In genomic region chr22:37517826-37518450, GRCh38 we compare ENCODE assay signal across 9 cellular contexts. TPM values are rescaled to one million over a fixed set of nuclear protein-coding genes. Genes with fewer than 3 reads are reported as not detected.
DNase-seq lines count a peak whose midpoint lies in the region; ATAC-seq and TF ChIP-seq lines count a peak whose summit lies in the region.
"Had no signal": no experiment of that assay in that cellular context is flagged by ENCODE, and none has a peak within 500 bp of the region (broad histone marks: within the 10 kb centered on the region; RNA-seq: fewer than 3 reads in every experiment).

No MANE protein-coding gene starts in this region.

- H3K4me1 Mint-ChIP-seq in activated naive CD4-positive, alpha-beta T cell treated with anti-CD3 and anti-CD28 coated beads, Interleukin-2, amount 50 U/mL, for 24 hours = peaks cover 8% of the 10 kb centered on the region

- peaks cover 7% of the 10 kb centered on the region for H3K36me3 ChIP-seq in mesodermal cell (ENCODE audit: control insufficient read depth, insufficient read depth, low read length)
- no peaks in the 10 kb centered on the region for H3K36me3 ChIP-seq in transverse colon
- H3K36me3 ChIP-seq: BLaER1 had no signal

- peaks cover 22% of the 10 kb centered on the region for H3K27me3 ChIP-seq in transverse colon

- H3K9me3 Mint-ChIP-seq in activated naive CD4-positive, alpha-beta T cell treated with anti-CD3 and anti-CD28 coated beads, Interleukin-2, amount 50 U/mL, for 24 hours = no peaks in the 10 kb centered on the region
- no peaks in the 10 kb centered on the region for H3K9me3 Mint-ChIP-seq in activated naive CD4-positive, alpha-beta T cell treated with anti-CD3 and anti-CD28 coated beads, Interleukin-2, amount 50 U/mL, for 72 hours

- H3K27me3 Mint-ChIP-seq in activated naive CD4-positive, alpha-beta T cell treated with anti-CD3 and anti-CD28 coated beads, Interleukin-2, amount 50 U/mL, for 24 hours = peaks cover 18% of the 10 kb centered on the region

- H3K4me1 ChIP-seq in mesodermal cell (ENCODE audit: control insufficient read depth, insufficient read depth, low read length, poor library complexity, severe bottlenecking) (peaks cover 11% of the 10 kb centered on the region), transverse colon (peaks cover 7 to 34% (median 25%) of the 10 kb centered on the region in 4 donors)

- no peak overlapping the region for H3K27ac Mint-ChIP-seq in activated naive CD4-positive, alpha-beta T cell treated with anti-CD3 and anti-CD28 coated beads, Interleukin-2, amount 50 U/mL, for 24 hours
- no peak overlapping the region for H3K27ac Mint-ChIP-seq in activated naive CD4-positive, alpha-beta T cell treated with anti-CD3 and anti-CD28 coated beads, Interleukin-2, amount 50 U/mL, for 72 hours

- peak overlapping the region; percentile 85 for H3K4me3 Mint-ChIP-seq in activated naive CD4-positive, alpha-beta T cell treated with anti-CD3 and anti-CD28 coated beads, Interleukin-2, amount 50 U/mL, for 24 hours

- H3K27ac ChIP-seq in mesodermal cell (ENCODE audit: low read depth, low read length, severe bottlenecking) (no peak overlapping the region), transverse colon (peak overlapping the region; percentile 63 to 89 (median 86))
- H3K27ac ChIP-seq: BLaER1 had no signal

- TF ChIP-seq EP300 in transverse colon (IDR thresholded peaks at IDR 0.05; ENCODE audit: low read depth) = no peak

- no peaks in the 10 kb centered on the region for H3K36me3 Mint-ChIP-seq in activated naive CD4-positive, alpha-beta T cell treated with anti-CD3 and anti-CD28 coated beads, Interleukin-2, amount 50 U/mL, for 24 hours
- peaks cover 0 to 4% of the 10 kb centered on the region in 2 donors for H3K36me3 Mint-ChIP-seq in activated naive CD4-positive, alpha-beta T cell treated with anti-CD3 and anti-CD28 coated beads, Interleukin-2, amount 50 U/mL, for 72 hours

- H3K9me3 ChIP-seq in mesodermal cell (ENCODE audit: control insufficient read depth, low read length) (no peaks in the 10 kb centered on the region), transverse colon (no peaks in the 10 kb centered on the region)
- H3K9me3 ChIP-seq: BLaER1 had no signal

- in situ Hi-C loops in transverse colon (cut with MboI; ENCODE audit: low pct_ligation_motif_present in 1 of 4, low pct_unique_long_range_greater_than_20kb in 1 of 4, low sequenced_read_pairs in 3 of 4) = no loop called here

- TF ChIP-seq CTCF in choroid plexus epithelial cell (conservative IDR thresholded peaks at IDR 0.05; ENCODE audit: low read depth, low read length) (no peak), transverse colon (IDR thresholded peaks at IDR 0.05) (no peak)

- no peak for ATAC-seq in activated naive CD4-positive, alpha-beta T cell treated with anti-CD3 and anti-CD28 coated beads, Interleukin-2, amount 50 U/mL, for 72 hours
- no peak for ATAC-seq in GM18868 (IDR thresholded peaks at IDR 0.05; ENCODE audit: unreplicated experiment)

- H3K4me3 ChIP-seq in choroid plexus epithelial cell (ENCODE audit: low read depth, low read length) (peak overlapping the region; percentile 68), mesodermal cell (ENCODE audit: extremely low read depth, insufficient read depth, low read length, poor library complexity, severe bottlenecking) (peak overlapping the region; percentile 57), transverse colon (peak overlapping the region; percentile 62 to 74 (median 72))

- 85 to 95% methylated on average over 12 to 13 of the region's 15 CpGs for WGBS in mesodermal cell (ENCODE audit: insufficient coverage in 2 of 2), 2 experiments
- WGBS in transverse colon (ENCODE audit: low coverage in 1 of 2), 2 donors = 75 to 88% methylated on average over 2 to 15 of the region's 15 CpGs

- DNase-seq in activated naive CD4-positive, alpha-beta T cell treated with anti-CD3 and anti-CD28 coated beads, Interleukin-2, amount 50 U/mL, for 72 hours (ENCODE audit: low spot score in 2 of 2) = no peak
- no peak for DNase-seq in choroid plexus epithelial cell (ENCODE audit: low read depth)
- no peak for DNase-seq in transverse colon
- no peak for DNase-seq in NCI-H187 (lab: John Stamatoyannopoulos, UW)
- DNase-seq in medulla oblongata (ENCODE audit: extremely low spot score) = no peak

- TF ChIP-seq POLR2A in transverse colon (IDR thresholded peaks at IDR 0.05) = no peak

- intact Hi-C loops in transverse colon (cut with DNase I; ENCODE audit: low total_unique reads) = no loop called here

RNA-seq across cellular contexts. Expression of gene CARD10, which starts 1.3 kb away (rescaled TPM):
- under 1 TPM; 0.09 to 0.51 TPM for total RNA-seq in activated naive CD4-positive, alpha-beta T cell treated with anti-CD3 and anti-CD28 coated beads, Interleukin-2, amount 50 U/mL, for 72 hours
- 9.3 TPM for polyA plus RNA-seq in mesodermal cell (2013, experiment 1 of 2)
- polyA plus RNA-seq in mesodermal cell (2013, experiment 2 of 2) = 7.5 TPM
- 100 to 1,000 TPM in 1 of 4 donors, 10 to 100 TPM in 3; 46.3 to 166 (median 60.9) TPM for total RNA-seq in transverse colon

RNA-seq across cellular contexts. Expression of gene MFNG, which starts 31.8 kb away (rescaled TPM):
- 100 to 1,000 TPM in 1 of 2 donors, 10 to 100 TPM in 1; 88.7 to 169 TPM for total RNA-seq in activated naive CD4-positive, alpha-beta T cell treated with anti-CD3 and anti-CD28 coated beads, Interleukin-2, amount 50 U/mL, for 72 hours
- 1.4 TPM for polyA plus RNA-seq in mesodermal cell (2013, experiment 1 of 2)
- polyA plus RNA-seq in mesodermal cell (2013, experiment 2 of 2) = 0.76 TPM
- total RNA-seq in transverse colon = 10 to 100 TPM in 3 of 4 donors, 1 to 10 TPM in 1; 2.8 to 26.4 (median 15.7) TPM

RNA-seq across cellular contexts. Expression of gene CDC42EP1, which starts 42.3 kb away (rescaled TPM):
- total RNA-seq in activated naive CD4-positive, alpha-beta T cell treated with anti-CD3 and anti-CD28 coated beads, Interleukin-2, amount 50 U/mL, for 72 hours = 1 to 10 TPM in 1 of 2 donors, under 1 TPM in 1; 0.09 to 1.9 TPM
- 82.1 TPM for polyA plus RNA-seq in mesodermal cell (2013, experiment 1 of 2)
- polyA plus RNA-seq in mesodermal cell (2013, experiment 2 of 2) = 64.8 TPM
- total RNA-seq in transverse colon = 10 to 100 TPM; 27.3 to 52.9 (median 28.9) TPM

Comparison
In these comparisons a context has a peak if more than half of its experiments do, and no peak if none do; other contexts are left out.
1. RNA of gene CARD10, which starts 1.3 kb away (total RNA-seq): 46.3 to 166 TPM in transverse colon; 0.09 to 0.51 TPM in activated naive CD4-positive, alpha-beta T cell treated with anti-CD3 and anti-CD28 coated beads, Interleukin-2, amount 50 U/mL, for 72 hours; every median in the first group is over 10 times any median in the second.
2. RNA of gene CDC42EP1, which starts 42.3 kb away (total RNA-seq): 27.3 to 52.9 TPM in transverse colon; 0.09 to 1.9 TPM in activated naive CD4-positive, alpha-beta T cell treated with anti-CD3 and anti-CD28 coated beads, Interleukin-2, amount 50 U/mL, for 72 hours; every median in the first group is over 4 times any median in the second.
3. Peak in every context shown above with its lines, with median percentiles within 50 percentile points of each other: H3K4me3 ChIP-seq.